Comparison of ENCODE assay signal across 17 cellular contexts in the genomic region with DNA sequence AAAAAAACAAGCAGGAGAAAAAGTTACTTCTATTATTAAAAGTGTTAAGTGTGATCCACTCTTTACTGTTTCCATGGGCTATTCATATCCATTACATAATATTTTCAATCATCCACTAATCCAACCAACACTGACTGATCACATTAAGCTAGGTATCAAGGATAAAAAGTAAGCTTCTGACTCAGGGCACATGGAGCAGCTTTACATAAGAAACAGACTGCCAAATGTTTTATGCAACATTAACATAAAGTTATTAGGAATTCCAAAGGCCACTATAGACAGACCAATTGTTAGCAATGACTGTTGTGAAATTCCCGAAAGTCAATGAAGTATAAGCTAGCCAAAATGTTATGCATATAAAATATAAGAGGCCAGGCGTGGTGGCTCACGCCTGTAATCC.
DNase-seq lines count a peak whose midpoint lies in the region; ATAC-seq and TF ChIP-seq lines count a peak whose summit lies in the region.
"Had no signal": no experiment of that assay in that cellular context is flagged by ENCODE, and none has a peak within 500 bp of the region (broad histone marks: within the 10 kb centered on the region; RNA-seq: fewer than 3 reads in every experiment).

No MANE protein-coding gene starts in this region.

- DNase-seq in natural killer cell treated with Interleukin-12 subunit alpha and Interleukin-12 subunit beta and Interleukin-15 and Interleukin-18, amount 100 ng/mL, for 72 hours (ENCODE audit: low spot score): no peak
- DNase-seq in natural killer cell: no peak
- no peak for DNase-seq in stimulated activated CD4-positive, alpha-beta T cell treated with anti-CD3 and anti-CD28 coated beads, Interleukin-1b, Interleukin-23, amount 100 ng/mL, for 48 hours
- no peak for DNase-seq in ovary
- DNase-seq in NCI-H2029 treated with DMSO at 0.1 percent for 48 hours (lab: John Stamatoyannopoulos, UW): no peak
- no peak for DNase-seq in NCI-H1417 treated with DMSO at 0.1 percent for 48 hours (lab: John Stamatoyannopoulos, UW)
- DNase-seq: C1 segment of cervical spinal cord; GF-D8; KG1; NCI-H1092; NCI-H345; NCI-H526; NK-92 treated with Interleukin-12 subunit alpha and Interleukin-12 subunit beta, amount 100 ng/mL, for 24 hours had no signal

- no peak for TF ChIP-seq POLR2A in ovary (IDR thresholded peaks at IDR 0.05)

- no peaks in the 10 kb centered on the region for H4K20me1 ChIP-seq in SU-DHL-6 (ENCODE audit: low read depth, low read length)

- H3K9me2 ChIP-seq in SU-DHL-6 (replicated peaks; ENCODE audit: insufficient read depth, low read length): no peaks in the 10 kb centered on the region

- no peak overlapping the region for H3K4me3 ChIP-seq in SU-DHL-6 (ENCODE audit: insufficient read depth, low read length, poor library complexity, severe bottlenecking)
- no peak overlapping the region for H3K4me3 ChIP-seq in ovary
- H3K4me3 ChIP-seq: A549 had no signal

- no peak for ATAC-seq in natural killer cell treated with Interleukin-12 subunit alpha and Interleukin-12 subunit beta and Interleukin-15 and Interleukin-18, amount 100 ng/mL, for 72 hours
- ATAC-seq in natural killer cell: no peak
- ATAC-seq: A549, Panc1 had no signal

- H3K36me3 ChIP-seq in SU-DHL-6 (ENCODE audit: low read length): no peaks in the 10 kb centered on the region
- no peaks in the 10 kb centered on the region for H3K36me3 ChIP-seq in ovary

- peaks cover 2% of the 10 kb centered on the region for H3K4me1 ChIP-seq in ovary (ENCODE audit: insufficient read depth)
- H3K4me1 ChIP-seq: A549 had no signal

- H3K9me3 Mint-ChIP-seq in natural killer cell treated with Interleukin-12 subunit alpha and Interleukin-12 subunit beta and Interleukin-15 and Interleukin-18, amount 100 ng/mL, for 72 hours: no peaks in the 10 kb centered on the region
- H3K9me3 Mint-ChIP-seq in natural killer cell: no peaks in the 10 kb centered on the region
- H3K9me3 Mint-ChIP-seq in nephron: no peaks in the 10 kb centered on the region

- no peaks in the 10 kb centered on the region for H3K27me3 ChIP-seq in SU-DHL-6 (ENCODE audit: low read length)
- no peaks in the 10 kb centered on the region for H3K27me3 ChIP-seq in ovary

- peak overlapping the region; percentile 93 for H3K4me2 ChIP-seq in SU-DHL-6 (ENCODE audit: low read depth, low read length, poor library complexity, severe bottlenecking)
- H3K4me2 ChIP-seq: A549 had no signal

- 96 to 99% (median 97%) methylated on average over 3 of the region's 3 CpGs for WGBS in ovary, 3 donors

- peaks cover 35 to 51% of the 10 kb centered on the region in 2 donors for H3K4me1 Mint-ChIP-seq in natural killer cell treated with Interleukin-12 subunit alpha and Interleukin-12 subunit beta and Interleukin-15 and Interleukin-18, amount 100 ng/mL, for 72 hours (ENCODE audit: low read depth in 2 of 2)
- H3K4me1 Mint-ChIP-seq in natural killer cell (peaks cover 19 to 24% of the 10 kb centered on the region in 2 donors), nephron (peaks cover 19% of the 10 kb centered on the region)

- no peaks in the 10 kb centered on the region for H3K9me3 ChIP-seq in SU-DHL-6 (ENCODE audit: insufficient read depth, low read length)
- H3K9me3 ChIP-seq in ovary: no peaks in the 10 kb centered on the region
- H3K9me3 ChIP-seq: A549 had no signal

- TF ChIP-seq CTCF in natural killer cell (IDR thresholded peaks at IDR 0.05) (no peak), SU-DHL-6 (IDR thresholded peaks at IDR 0.05; ENCODE audit: insufficient read depth, low read length, poor library complexity, severe bottlenecking) (no peak), nephron (IDR thresholded peaks at IDR 0.05; ENCODE audit: unreplicated experiment in 3 of 3) (no peak), ovary (IDR thresholded peaks at IDR 0.05) (no peak)

- H3K27ac Mint-ChIP-seq in natural killer cell treated with Interleukin-12 subunit alpha and Interleukin-12 subunit beta and Interleukin-15 and Interleukin-18, amount 100 ng/mL, for 72 hours: peak overlapping the region in 1 of 2 donors; percentile 81
- H3K27ac Mint-ChIP-seq in natural killer cell: no peak overlapping the region
- peak overlapping the region in 2 of 3 experiments; percentile 23 to 45 for H3K27ac Mint-ChIP-seq in nephron

- intact Hi-C loops in natural killer cell (cut with micrococcal nuclease): no loop called here
- intact Hi-C loops in ovary (cut with DNase I): no loop called here

- peaks cover 78% of the 10 kb centered on the region for H3F3A ChIP-seq in SU-DHL-6 (ENCODE audit: insufficient read depth)

- H3K27me3 Mint-ChIP-seq in natural killer cell treated with Interleukin-12 subunit alpha and Interleukin-12 subunit beta and Interleukin-15 and Interleukin-18, amount 100 ng/mL, for 72 hours: no peaks in the 10 kb centered on the region
- no peaks in the 10 kb centered on the region for H3K27me3 Mint-ChIP-seq in natural killer cell (ENCODE audit: low read depth in 2 of 2)
- H3K27me3 Mint-ChIP-seq in nephron (ENCODE audit: low read depth): no peaks in the 10 kb centered on the region

- peak overlapping the region; percentile 2 for H2AFZ ChIP-seq in SU-DHL-6 (ENCODE audit: low read depth, low read length, severe bottlenecking)

- peaks cover 18% of the 10 kb centered on the region for H3K36me3 Mint-ChIP-seq in natural killer cell treated with Interleukin-12 subunit alpha and Interleukin-12 subunit beta and Interleukin-15 and Interleukin-18, amount 100 ng/mL, for 72 hours
- H3K36me3 Mint-ChIP-seq in natural killer cell (no peaks in the 10 kb centered on the region), nephron (ENCODE audit: low read depth) (peaks cover 4% of the 10 kb centered on the region)

- no peak for TF ChIP-seq EP300 in ovary (IDR thresholded peaks at IDR 0.05)

- peaks cover 34% of the 10 kb centered on the region for H3K79me2 ChIP-seq in SU-DHL-6 (ENCODE audit: insufficient read depth, low read length)

- peak overlapping the region; percentile 98 for H3K27ac ChIP-seq in SU-DHL-6 (ENCODE audit: low read depth, low read length)
- H3K27ac ChIP-seq in ovary: no peak overlapping the region
- H3K27ac ChIP-seq: A549 had no signal

- H3K4me3 Mint-ChIP-seq in natural killer cell treated with Interleukin-12 subunit alpha and Interleukin-12 subunit beta and Interleukin-15 and Interleukin-18, amount 100 ng/mL, for 72 hours: peak overlapping the region; percentile 67
- H3K4me3 Mint-ChIP-seq in natural killer cell: no peak overlapping the region
- no peak overlapping the region for H3K4me3 Mint-ChIP-seq in nephron

- H3K9ac ChIP-seq in SU-DHL-6 (ENCODE audit: low read length): peak overlapping the region; percentile 57

Comparison
In these comparisons a context has a peak if more than half of its experiments do, and no peak if none do; other contexts are left out.
1. H3K27ac Mint-ChIP-seq: peak in nephron (2 of 3); none in natural killer cell (0 of 2).